Comparison of ENCODE assay signal across 10 cellular contexts in genomic region chr1:94236021-94236491, GRCh38. TPM values are rescaled to one million over a fixed set of nuclear protein-coding genes. Genes with fewer than 3 reads are reported as not detected.
DNase-seq lines count a peak whose midpoint lies in the region; ATAC-seq and TF ChIP-seq lines count a peak whose summit lies in the region.
"Had no signal": no experiment of that assay in that cellular context is flagged by ENCODE, and none has a peak within 500 bp of the region (broad histone marks: within the 10 kb centered on the region; RNA-seq: fewer than 3 reads in every experiment).

No MANE protein-coding gene starts in this region.

- H3K27me3 Mint-ChIP-seq in endodermal cell (ENCODE audit: insufficient read depth) = no peaks in the 10 kb centered on the region
- H3K27me3 Mint-ChIP-seq in natural killer cell (ENCODE audit: low read depth in 2 of 2) = peaks cover 52 to 78% of the 10 kb centered on the region in 2 donors

- peak overlapping the region; percentile 77 for H3K27ac Mint-ChIP-seq in endodermal cell
- H3K27ac Mint-ChIP-seq in natural killer cell = no peak overlapping the region

- H3K4me1 Mint-ChIP-seq in endodermal cell (peaks cover 68% of the 10 kb centered on the region), natural killer cell (peaks cover 10 to 13% of the 10 kb centered on the region in 2 donors)

- H3K27me3 ChIP-seq in endodermal cell (ENCODE audit: control insufficient read depth, insufficient read depth, low read length, poor library complexity, severe bottlenecking) = no peaks in the 10 kb centered on the region

- no peak overlapping the region for H3K27ac ChIP-seq in endodermal cell (ENCODE audit: low read depth, low read length)

- H3K9me3 ChIP-seq in endodermal cell (ENCODE audit: control insufficient read depth, low read length) (no peaks in the 10 kb centered on the region), mucosa of descending colon (no peaks in the 10 kb centered on the region)

- DNase-seq in AG09309 (ENCODE audit: low read depth) = no peak
- DNase-seq in LHCN-M2 (ENCODE audit: low read depth) = peak; percentile 8
- DNase-seq in endodermal cell = peak; percentile 53
- DNase-seq in natural killer cell = no peak
- DNase-seq in NCI-H2227 (lab: John Stamatoyannopoulos, UW; ENCODE audit: unreplicated experiment) = no peak
- DNase-seq in mucosa of descending colon = no peak
- no peak for DNase-seq in SW 1271 (lab: John Stamatoyannopoulos, UW)

- peaks cover 7% of the 10 kb centered on the region for H3K4me1 ChIP-seq in endodermal cell (ENCODE audit: control insufficient read depth, insufficient read depth, low read length)
- H3K4me1 ChIP-seq in mucosa of descending colon (ENCODE audit: low read depth) = peaks cover 12% of the 10 kb centered on the region

- WGBS in endodermal cell (ENCODE audit: insufficient coverage in 1 of 2, insufficient read length in 1 of 2), 2 experiments = 4 to 22% methylated on average over 4 to 6 of the region's 6 CpGs

- H3K9me3 Mint-ChIP-seq in endodermal cell (no peaks in the 10 kb centered on the region), natural killer cell (no peaks in the 10 kb centered on the region)

- H3K9ac ChIP-seq in endodermal cell (ENCODE audit: extremely low read depth, low read length, poor library complexity, severe bottlenecking) = peak overlapping the region; percentile 63

- ATAC-seq in natural killer cell (no peak), mucosa of descending colon (no peak)
- no peak for ATAC-seq in activated CD4-positive, CD25-positive, alpha-beta regulatory T cell treated with anti-CD3 and anti-CD28 coated beads, Interleukin-2, amount 50 U/mL, for 24 hours

- intact Hi-C loops in natural killer cell (cut with micrococcal nuclease) = no loop called here
- intact Hi-C loops in mucosa of descending colon (cut with DNase I, micrococcal nuclease) = no loop called here

- H3K4me3 ChIP-seq in AG09309 (ENCODE audit: control insufficient read depth, low read depth, low read length) (peak overlapping the region; percentile 89), endodermal cell (ENCODE audit: low read length) (peak overlapping the region; percentile 97), mucosa of descending colon (no peak overlapping the region)
- H3K4me3 ChIP-seq: GM12878 had no signal

- H3K36me3 Mint-ChIP-seq in endodermal cell (ENCODE audit: low read depth) (no peaks in the 10 kb centered on the region), natural killer cell (peaks cover 10% of the 10 kb centered on the region)

- TF ChIP-seq CTCF in AG09309 (IDR thresholded peaks at IDR 0.05; ENCODE audit: control insufficient read depth, insufficient read depth, low read depth, low read length, missing control alignments) = no peak
- TF ChIP-seq CTCF in endodermal cell (conservative IDR thresholded peaks at IDR 0.05) = no peak
- TF ChIP-seq CTCF in natural killer cell (IDR thresholded peaks at IDR 0.05) = no peak
- no peak for TF ChIP-seq CTCF in mucosa of descending colon (IDR thresholded peaks at IDR 0.05)

- H3K4me3 Mint-ChIP-seq in endodermal cell = peak overlapping the region; percentile 85
- peak overlapping the region; percentile 70 for H3K4me3 Mint-ChIP-seq in natural killer cell

- no peaks in the 10 kb centered on the region for H3K36me3 ChIP-seq in endodermal cell (ENCODE audit: control insufficient read depth, insufficient read depth, low read length)
- no peaks in the 10 kb centered on the region for H3K36me3 ChIP-seq in mucosa of descending colon (ENCODE audit: low read depth)

RNA-seq across cellular contexts. Expression of gene ARHGAP29, which starts 1.3 kb away (rescaled TPM):
- 17.9 and 18.1 TPM in 2 replicates for total RNA-seq in LHCN-M2 (2014; rRNA removed)
- polyA plus RNA-seq in LHCN-M2 (2012) = 9.4 TPM
- total RNA-seq in endodermal cell = 10 to 100 TPM; 31.5 to 38.9 TPM
- 9.4 TPM for polyA plus RNA-seq in endodermal cell (2013, experiment 1 of 2)
- polyA plus RNA-seq in endodermal cell (2013, experiment 2 of 2) = 11.8 TPM
- total RNA-seq in natural killer cell = under 1 TPM in 1 of 3 donors, not detected in 2; 0.07 TPM
- 10 to 100 TPM in 1 of 3 donors, 1 to 10 TPM in 2; 2.6 to 11.9 (median 6.7) TPM for total RNA-seq in mucosa of descending colon
- total RNA-seq: T-helper 2 cell treated with Interferon-gamma antibody and Interleukin-4, amounts not matched to agents 100 ng/mL and 5 ng/mL, for 36 hours had no signal

Comparison
In these comparisons a context has a peak if more than half of its experiments do, and no peak if none do; other contexts are left out.
1. DNase-seq: peak in LHCN-M2 (single experiment) and endodermal cell (single experiment); none in AG09309 (single experiment), natural killer cell (single experiment), NCI-H2227 (single experiment), mucosa of descending colon (0 of 3) and SW 1271 (0 of 2).